18 cellular contexts compared by ENCODE assay signal in the genomic region with DNA sequence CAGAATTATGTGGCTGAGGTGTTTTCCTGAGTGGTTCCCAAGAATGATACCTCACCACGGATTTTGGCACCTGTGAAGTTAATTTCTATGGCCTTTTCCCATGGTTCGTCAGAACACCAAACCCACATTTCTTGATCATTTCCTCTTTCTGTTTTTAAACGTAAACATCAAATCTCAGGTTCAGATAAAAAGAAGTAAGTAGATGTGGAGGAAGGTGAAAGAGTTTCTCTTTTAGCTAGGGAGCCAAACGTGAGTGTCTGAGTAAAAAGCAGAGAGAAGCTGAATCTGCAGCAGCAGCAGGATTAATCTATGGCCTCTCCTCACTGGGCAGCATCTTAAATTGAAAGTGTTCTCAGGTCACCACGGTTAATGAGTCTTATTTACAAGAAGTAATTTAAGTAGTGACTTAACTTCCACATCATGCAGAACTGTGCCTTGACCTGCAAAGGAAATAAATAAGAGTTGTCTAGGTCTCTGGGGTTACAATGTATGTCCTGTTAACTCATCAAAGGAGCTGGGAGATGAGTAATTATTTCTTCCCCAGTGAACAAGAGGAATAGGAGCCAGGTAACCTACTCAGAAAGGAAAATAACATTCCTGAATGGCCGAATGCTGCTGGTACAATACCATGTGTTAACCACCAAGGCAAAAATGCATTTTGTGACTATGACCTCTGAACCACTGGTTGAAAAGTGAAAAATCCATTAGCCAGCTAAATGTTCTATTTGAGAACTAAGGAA.
A peak's percentile ranks its signal among the peaks of the same experiment; 100 is the strongest.
DNase-seq lines count a peak whose midpoint lies in the region; ATAC-seq and TF ChIP-seq lines count a peak whose summit lies in the region.
"Had no signal": no experiment of that assay in that cellular context is flagged by ENCODE, and none has a peak within 500 bp of the region (broad histone marks: within the 10 kb centered on the region; RNA-seq: fewer than 3 reads in every experiment).

No MANE protein-coding gene starts in this region.

- TF ChIP-seq CTCF in choroid plexus epithelial cell (conservative IDR thresholded peaks at IDR 0.05; ENCODE audit: low read depth, low read length), result no peak

- ATAC-seq in GM21390 (IDR thresholded peaks at IDR 0.05; ENCODE audit: unreplicated experiment) (peak; percentile 63), HG03469 (IDR thresholded peaks at IDR 0.05; ENCODE audit: unreplicated experiment) (peak; percentile 55), GM18907 (IDR thresholded peaks at IDR 0.05; ENCODE audit: unreplicated experiment) (no peak)
- ATAC-seq: A549 had no signal

- H3K27ac ChIP-seq in effector memory CD4-positive, alpha-beta T cell (ENCODE audit: insufficient read depth, low read length, poor library complexity, severe bottlenecking), result no peak overlapping the region
- H3K27ac ChIP-seq: A549, HL-60, vagina had no signal

- H3K4me3 ChIP-seq in choroid plexus epithelial cell (ENCODE audit: low read depth, low read length), result no peak overlapping the region
- no peak overlapping the region for H3K4me3 ChIP-seq in effector memory CD4-positive, alpha-beta T cell (ENCODE audit: insufficient read depth, low read depth, low read length, poor library complexity, severe bottlenecking)
- H3K4me3 ChIP-seq: A549, vagina had no signal

- H3K27me3 ChIP-seq in effector memory CD4-positive, alpha-beta T cell (replicated peaks; ENCODE audit: control insufficient read depth, insufficient read depth, low read length, poor library complexity, severe bottlenecking), result no peaks in the 10 kb centered on the region
- H3K27me3 ChIP-seq: vagina had no signal

- DNase-seq in Caki2 (ENCODE audit: low read depth) (peak; percentile 82), choroid plexus epithelial cell (ENCODE audit: low read depth) (peak; percentile 10), DMS79 treated with DMSO at 0.1 percent for 48 hours (lab: John Stamatoyannopoulos, UW) (no peak)
- no peak for DNase-seq in stimulated activated CD8-positive, alpha-beta memory T cell treated with anti-CD3 and anti-CD28 coated beads, Interleukin-4, amount 100 ng/mL, for 48 hours
- no peak for DNase-seq in effector memory CD4-positive, alpha-beta T cell
- DNase-seq: activated naive CD4-positive, alpha-beta T cell treated with anti-CD3 and anti-CD28 coated beads for 36 hours; CD4-positive, alpha-beta T cell; foreskin melanocyte; Karpas-422; NCI-H146; NCI-H446 treated with DMSO at 0.1 percent for 48 hours; stimulated activated naive CD4-positive, alpha-beta T cell had no signal

- in situ Hi-C loops in Caki2 (cut with HindIII; ENCODE audit: low pct_unique_long_range_greater_than_20kb, low sequenced_read_pairs), result no loop called here

- H3K9me3 ChIP-seq in effector memory CD4-positive, alpha-beta T cell (ENCODE audit: control insufficient read depth, low read length), result no peaks in the 10 kb centered on the region
- H3K9me3 ChIP-seq: A549, vagina had no signal

- no peaks in the 10 kb centered on the region for H3K4me1 ChIP-seq in effector memory CD4-positive, alpha-beta T cell (ENCODE audit: control insufficient read depth, insufficient read depth, low read length, poor library complexity, severe bottlenecking)
- H3K4me1 ChIP-seq: A549, vagina had no signal

- H3K36me3 ChIP-seq in effector memory CD4-positive, alpha-beta T cell (ENCODE audit: control insufficient read depth, insufficient read depth, low read length), result no peaks in the 10 kb centered on the region
- H3K36me3 ChIP-seq: vagina had no signal

Comparison
In these comparisons a context has a peak if more than half of its experiments do, and no peak if none do; other contexts are left out.
1. DNase-seq: peak in Caki2 (single experiment) and choroid plexus epithelial cell (single experiment); none in DMS79 treated with DMSO at 0.1 percent for 48 hours (single experiment), stimulated activated CD8-positive, alpha-beta memory T cell treated with anti-CD3 and anti-CD28 coated beads, Interleukin-4, amount 100 ng/mL, for 48 hours (single experiment) and effector memory CD4-positive, alpha-beta T cell (0 of 3).